ENCODE assay signal across 8 cellular contexts in genomic region chr5:96714951-96715451, GRCh38. TPM values are rescaled to one million over a fixed set of nuclear protein-coding genes. Genes with fewer than 3 reads are reported as not detected.
DNase-seq lines count a peak whose midpoint lies in the region; ATAC-seq, FAIRE-seq and TF ChIP-seq lines count a peak whose summit lies in the region.

No MANE protein-coding gene starts in this region.

- H3K9me2 ChIP-seq in hepatocyte (replicated peaks; ENCODE audit: insufficient read depth) = no peaks in the 10 kb centered on the region

- DNase-seq in ACHN (peak; percentile 63), GM04503 (ENCODE audit: low read depth) (peak; percentile 74), LoVo (ENCODE audit: low spot score) (peak; percentile 86), hepatocyte (ENCODE audit: low spot score) (peak; percentile 87), GM12892 (ENCODE audit: insufficient read length) (no peak), NCI-H446 (lab: John Stamatoyannopoulos, UW) (no peak)
- DNase-seq in activated naive CD8-positive, alpha-beta T cell treated with anti-CD3 and anti-CD28 coated beads, Interleukin-2, amount 50 U/mL, for 24 hours = no peak
- DNase-seq in stimulated activated effector memory CD8-positive, alpha-beta T cell treated with anti-CD3 and anti-CD28 coated beads, Interleukin-12 subunit alpha, Interleukin-12 subunit beta, amount 100 ng/mL, for 72 hours (ENCODE audit: low spot score in 2 of 2) = no peak

- H3K4me1 Mint-ChIP-seq in activated naive CD8-positive, alpha-beta T cell treated with anti-CD3 and anti-CD28 coated beads, Interleukin-2, amount 50 U/mL, for 24 hours = peaks cover 32% of the 10 kb centered on the region
- peaks cover 47% of the 10 kb centered on the region for H3K4me1 Mint-ChIP-seq in stimulated activated effector memory CD8-positive, alpha-beta T cell treated with anti-CD3 and anti-CD28 coated beads, Interleukin-12 subunit alpha, Interleukin-12 subunit beta, amount 100 ng/mL, for 72 hours

- ATAC-seq in activated naive CD8-positive, alpha-beta T cell treated with anti-CD3 and anti-CD28 coated beads, Interleukin-2, amount 50 U/mL, for 24 hours = peak; percentile 66
- ATAC-seq in stimulated activated effector memory CD8-positive, alpha-beta T cell treated with anti-CD3 and anti-CD28 coated beads, Interleukin-12 subunit alpha, Interleukin-12 subunit beta, amount 100 ng/mL, for 72 hours = peak; percentile 93

- no peak for TF ChIP-seq POLR2A in GM12892 (IDR thresholded peaks at IDR 0.05; ENCODE audit: low read depth, low read length)

- no peaks in the 10 kb centered on the region for H3K27me3 Mint-ChIP-seq in activated naive CD8-positive, alpha-beta T cell treated with anti-CD3 and anti-CD28 coated beads, Interleukin-2, amount 50 U/mL, for 24 hours

- H3K4me3 ChIP-seq in hepatocyte = no peak overlapping the region

- peaks cover 19% of the 10 kb centered on the region for H4K20me1 ChIP-seq in hepatocyte (ENCODE audit: insufficient read depth, poor library complexity, severe bottlenecking)

- H3K4me1 ChIP-seq in hepatocyte (ENCODE audit: insufficient read depth) = peaks cover 30% of the 10 kb centered on the region

- H3K36me3 Mint-ChIP-seq in activated naive CD8-positive, alpha-beta T cell treated with anti-CD3 and anti-CD28 coated beads, Interleukin-2, amount 50 U/mL, for 24 hours (ENCODE audit: low read depth) = peaks cover 8% of the 10 kb centered on the region
- peaks cover 12% of the 10 kb centered on the region for H3K36me3 Mint-ChIP-seq in stimulated activated effector memory CD8-positive, alpha-beta T cell treated with anti-CD3 and anti-CD28 coated beads, Interleukin-12 subunit alpha, Interleukin-12 subunit beta, amount 100 ng/mL, for 72 hours

- no peaks in the 10 kb centered on the region for H3K9me3 ChIP-seq in hepatocyte (ENCODE audit: low read depth)

- peak overlapping the region; percentile 9 for H3K27ac Mint-ChIP-seq in activated naive CD8-positive, alpha-beta T cell treated with anti-CD3 and anti-CD28 coated beads, Interleukin-2, amount 50 U/mL, for 24 hours
- peak overlapping the region; percentile 92 for H3K27ac Mint-ChIP-seq in stimulated activated effector memory CD8-positive, alpha-beta T cell treated with anti-CD3 and anti-CD28 coated beads, Interleukin-12 subunit alpha, Interleukin-12 subunit beta, amount 100 ng/mL, for 72 hours

- WGBS in hepatocyte (ENCODE audit: low lambda C conversion rate, missing lambda C conversion rate) = 41% methylated on average over 2 of the region's 2 CpGs

- peak overlapping the region; percentile 67 for H3K4me2 ChIP-seq in hepatocyte

- no peaks in the 10 kb centered on the region for H3K27me3 ChIP-seq in hepatocyte

- H3K36me3 ChIP-seq in hepatocyte (replicated peaks; ENCODE audit: insufficient read depth, low read depth) = no peaks in the 10 kb centered on the region

- FAIRE-seq in GM12892 (lab: Jason Lieb, UNC) = no peak

- H3K4me3 Mint-ChIP-seq in activated naive CD8-positive, alpha-beta T cell treated with anti-CD3 and anti-CD28 coated beads, Interleukin-2, amount 50 U/mL, for 24 hours = no peak overlapping the region
- no peak overlapping the region for H3K4me3 Mint-ChIP-seq in stimulated activated effector memory CD8-positive, alpha-beta T cell treated with anti-CD3 and anti-CD28 coated beads, Interleukin-12 subunit alpha, Interleukin-12 subunit beta, amount 100 ng/mL, for 72 hours

- H3K9me3 Mint-ChIP-seq in activated naive CD8-positive, alpha-beta T cell treated with anti-CD3 and anti-CD28 coated beads, Interleukin-2, amount 50 U/mL, for 24 hours = no peaks in the 10 kb centered on the region
- no peaks in the 10 kb centered on the region for H3K9me3 Mint-ChIP-seq in stimulated activated effector memory CD8-positive, alpha-beta T cell treated with anti-CD3 and anti-CD28 coated beads, Interleukin-12 subunit alpha, Interleukin-12 subunit beta, amount 100 ng/mL, for 72 hours

- in situ Hi-C loops in ACHN (cut with HindIII; ENCODE audit: low pct_ligation_motif_present, low pct_unique_long_range_greater_than_20kb, low sequenced_read_pairs) = no loop called here

- TF ChIP-seq CTCF in hepatocyte (IDR thresholded peaks at IDR 0.05; ENCODE audit: poor library complexity) = no peak

- H3K27ac ChIP-seq in hepatocyte = peak overlapping the region; percentile 93

- H3K79me2 ChIP-seq in hepatocyte = peaks cover 96% of the 10 kb centered on the region

- H2AFZ ChIP-seq in hepatocyte = no peak overlapping the region

RNA-seq across cellular contexts. Expression of gene CAST, which starts 52.8 kb away (rescaled TPM):
- 177 and 195 TPM in 2 replicates for total RNA-seq in hepatocyte
- polyA plus RNA-seq in hepatocyte = 140 and 169 TPM in 2 replicates
- 67.8 TPM for polyA plus RNA-seq in GM12892 (2012; ENCODE audit: missing spikeins)

Comparison
In these comparisons a context has a peak if more than half of its experiments do, and no peak if none do; other contexts are left out.
1. DNase-seq: peak in ACHN (single experiment), GM04503 (single experiment), LoVo (single experiment) and hepatocyte (single experiment); none in activated naive CD8-positive, alpha-beta T cell treated with anti-CD3 and anti-CD28 coated beads, Interleukin-2, amount 50 U/mL, for 24 hours (single experiment), stimulated activated effector memory CD8-positive, alpha-beta T cell treated with anti-CD3 and anti-CD28 coated beads, Interleukin-12 subunit alpha, Interleukin-12 subunit beta, amount 100 ng/mL, for 72 hours (0 of 2), GM12892 (single experiment) and NCI-H446 (0 of 2).